17 cellular contexts compared by ENCODE assay signal in genomic region chr10:7933262-7933661, GRCh38.
DNase-seq lines count a peak whose midpoint lies in the region; ATAC-seq, FAIRE-seq and TF ChIP-seq lines count a peak whose summit lies in the region.
"Had no signal": no experiment of that assay in that cellular context is flagged by ENCODE, and none has a peak within 500 bp of the region (broad histone marks: within the 10 kb centered on the region; RNA-seq: fewer than 3 reads in every experiment).

No MANE protein-coding gene starts in this region.

- no peak for TF ChIP-seq CTCF in WTC11 (IDR thresholded peaks at IDR 0.05)
- TF ChIP-seq CTCF in parathyroid adenoma (IDR thresholded peaks at IDR 0.05), result no peak

- POLR2A ChIA-PET in WTC11 (lab: Charles Lee), result no interaction called here

- no peak overlapping the region for H3K9ac ChIP-seq in parathyroid adenoma

- no peaks in the 10 kb centered on the region for H3K36me3 ChIP-seq in parathyroid adenoma (ENCODE audit: control insufficient read depth, insufficient read depth, low read length)
- H3K36me3 ChIP-seq: Peyer's patch, SJCRH30 had no signal

- no peaks in the 10 kb centered on the region for H3K27me3 Mint-ChIP-seq in WTC11 (ENCODE audit: low read depth)
- H3K27me3 Mint-ChIP-seq: CD4-positive, CD25-positive, alpha-beta regulatory T cell had no signal

- H2AFZ ChIP-seq in parathyroid adenoma, result no peak overlapping the region

- TF ChIP-seq POLR2A in GM12892 (IDR thresholded peaks at IDR 0.05; ENCODE audit: low read depth, low read length), result no peak

- H3K4me1 ChIP-seq in parathyroid adenoma, result peaks cover 2% of the 10 kb centered on the region
- H3K4me1 ChIP-seq: Peyer's patch, SJCRH30 had no signal

- H3K4me2 ChIP-seq in parathyroid adenoma (ENCODE audit: low read length), result peak overlapping the region; percentile 36

- peaks cover 22% of the 10 kb centered on the region for H3K79me2 ChIP-seq in parathyroid adenoma

- H3K4me1 Mint-ChIP-seq in WTC11, result no peaks in the 10 kb centered on the region

- H3K27ac ChIP-seq in parathyroid adenoma, result no peak overlapping the region
- H3K27ac ChIP-seq: A549, Peyer's patch, SJCRH30 had no signal

- intact Hi-C loops in cardiac septum (cut with DNase I), result no loop called here

- ATAC-seq in WTC11 (no peak), left lobe of liver (peak; percentile 43), GM21737 (IDR thresholded peaks at IDR 0.05; ENCODE audit: unreplicated experiment) (no peak)

- CTCF ChIA-PET in WTC11 (lab: Charles Lee), result no interaction called here

- FAIRE-seq in GM12892 (lab: Jason Lieb, UNC), result peak; percentile 40
- FAIRE-seq: A549 had no signal

- H3K9me3 Mint-ChIP-seq in WTC11, result peaks cover 5% of the 10 kb centered on the region; the same call in 1 of the 2 replicates
- H3K9me3 Mint-ChIP-seq: H9 had no signal

- no peaks in the 10 kb centered on the region for H3K9me3 ChIP-seq in parathyroid adenoma (ENCODE audit: control insufficient read depth, low read length)
- H3K9me3 ChIP-seq: Peyer's patch, SJCRH30 had no signal

- DNase-seq in GM12892 (ENCODE audit: insufficient read length) (no peak), WTC11 (ENCODE audit: low spot score) (no peak), left lobe of liver (ENCODE audit: low spot score) (no peak), NCI-H446 (lab: John Stamatoyannopoulos, UW) (no peak), cardiac septum (ENCODE audit: low spot score) (no peak)
- DNase-seq: CD4-positive, CD25-positive, alpha-beta regulatory T cell; DMS79; H9; NCI-H1694; NCI-H2081; NCI-H2171; NCI-H526; Peyer's patch; SJCRH30 had no signal

- no peak overlapping the region for H3K4me3 Mint-ChIP-seq in WTC11
- H3K4me3 Mint-ChIP-seq: CD4-positive, CD25-positive, alpha-beta regulatory T cell; H9 had no signal

- H3K4me3 ChIP-seq in parathyroid adenoma (ENCODE audit: low read depth, low read length), result no peak overlapping the region
- H3K4me3 ChIP-seq: A549, Peyer's patch, SJCRH30 had no signal

- no peaks in the 10 kb centered on the region for H3K27me3 ChIP-seq in parathyroid adenoma (ENCODE audit: control insufficient read depth, insufficient read depth, low read length)
- H3K27me3 ChIP-seq: Peyer's patch, SJCRH30 had no signal

- H3K36me3 Mint-ChIP-seq in WTC11, result no peaks in the 10 kb centered on the region

- H3K27ac Mint-ChIP-seq in WTC11, result no peak overlapping the region

TF ChIP-seq in WTC11, 78 proteins besides CTCF, POLR2A, EP300 and RAD21:
- TF ChIP-seq GABPB1 (CRISPR knock-in tag; IDR thresholded peaks at IDR 0.05) (peak; percentile 49; the same call in 1 of the 2 replicates), ZNF512 (CRISPR knock-in tag; IDR thresholded peaks at IDR 0.05; ENCODE audit: borderline replicate concordance) (no peak), HMGA2 (CRISPR knock-in tag; IDR thresholded peaks at IDR 0.05) (no peak), ZNF671 (CRISPR knock-in tag; IDR thresholded peaks at IDR 0.05) (no peak), ATF1 (CRISPR knock-in tag; IDR thresholded peaks at IDR 0.05) (no peak)
